In the genomic region with DNA sequence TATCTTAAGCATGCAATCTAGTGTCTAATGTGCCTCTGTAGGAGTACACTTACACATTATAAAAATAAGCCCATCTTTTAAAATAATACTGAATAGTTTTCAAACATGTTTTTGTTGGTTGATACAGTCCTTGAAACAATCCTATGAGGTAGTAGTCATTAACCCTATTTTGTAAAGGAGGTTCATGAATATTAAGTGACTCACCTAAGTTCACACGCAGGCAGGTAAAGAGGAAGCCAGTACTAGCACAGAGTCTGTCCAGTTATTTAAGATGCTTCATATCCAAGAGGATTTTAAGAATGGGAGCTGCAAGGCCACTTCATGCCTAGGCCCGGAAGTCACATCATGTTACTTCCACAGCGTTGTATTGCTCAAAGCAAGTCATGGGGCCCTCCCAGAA, we compare ENCODE assay signal across 23 cellular contexts.
A peak's percentile ranks its signal among the peaks of the same experiment; 100 is the strongest.
DNase-seq lines count a peak whose midpoint lies in the region; ATAC-seq, FAIRE-seq and TF ChIP-seq lines count a peak whose summit lies in the region.
"Had no signal": no experiment of that assay in that cellular context is flagged by ENCODE, and none has a peak within 500 bp of the region (broad histone marks: within the 10 kb centered on the region; RNA-seq: fewer than 3 reads in every experiment).

No MANE protein-coding gene starts in this region.

- TF ChIP-seq EP300 in upper lobe of left lung (IDR thresholded peaks at IDR 0.05): no peak

- no peaks in the 10 kb centered on the region for H3K79me2 ChIP-seq in endothelial cell of umbilical vein (ENCODE audit: control insufficient read depth, insufficient read depth, low read length)

- H4K20me1 ChIP-seq in endothelial cell of umbilical vein (replicated peaks; ENCODE audit: control insufficient read depth, extremely low read depth, insufficient read depth, low read length): no peaks in the 10 kb centered on the region

- dilution Hi-C loops in endothelial cell of umbilical vein (cut with MboI; ENCODE audit: extremely low pct_ligation_motif_present, low sequenced_read_pairs): no loop called here

- no peaks in the 10 kb centered on the region for H3K9me3 ChIP-seq in left ventricle myocardium inferior (replicated peaks)
- no peaks in the 10 kb centered on the region for H3K9me3 ChIP-seq in heart left ventricle
- no peaks in the 10 kb centered on the region for H3K9me3 ChIP-seq in endothelial cell of umbilical vein (replicated peaks; ENCODE audit: control insufficient read depth, insufficient read depth, low read length)
- no peaks in the 10 kb centered on the region for H3K9me3 ChIP-seq in upper lobe of left lung
- H3K9me3 ChIP-seq: A549 had no signal

- no peaks in the 10 kb centered on the region for H3K27me3 ChIP-seq in left ventricle myocardium inferior (ENCODE audit: low read depth)
- no peaks in the 10 kb centered on the region for H3K27me3 ChIP-seq in heart left ventricle
- no peaks in the 10 kb centered on the region for H3K27me3 ChIP-seq in endothelial cell of umbilical vein (ENCODE audit: control insufficient read depth in 2 of 2, insufficient read depth in 2 of 2, low read length in 2 of 2)
- H3K27me3 ChIP-seq in foreskin keratinocyte: no peaks in the 10 kb centered on the region
- no peaks in the 10 kb centered on the region for H3K27me3 ChIP-seq in upper lobe of left lung

- CTCF ChIA-PET in endothelial cell of umbilical vein (lab: Charles Lee): no interaction called here

- POLR2A ChIA-PET in endothelial cell of umbilical vein (lab: Charles Lee): no interaction called here

- FAIRE-seq in endothelial cell of umbilical vein (lab: Jason Lieb, UNC): no peak
- FAIRE-seq: A549, GM12891, GM18507, GM19239, H1 had no signal

- H3K36me3 ChIP-seq in left ventricle myocardium inferior: no peaks in the 10 kb centered on the region
- H3K36me3 ChIP-seq in heart left ventricle: peaks cover 0 to 6% (median 0%) of the 10 kb centered on the region in 9 donors
- no peaks in the 10 kb centered on the region for H3K36me3 ChIP-seq in endothelial cell of umbilical vein (ENCODE audit: control insufficient read depth in 2 of 2, extremely low read depth in 1 of 2, insufficient read depth in 2 of 2, low read length in 2 of 2)
- H3K36me3 ChIP-seq in upper lobe of left lung: no peaks in the 10 kb centered on the region

- no TSS peak for BruUV-seq in endothelial cell of umbilical vein (replicated peaks; lab: Mats Ljungman, UMichigan)

- TF ChIP-seq POLR2A in heart left ventricle (IDR thresholded peaks at IDR 0.05) (no peak), endothelial cell of umbilical vein (IDR thresholded peaks at IDR 0.05; ENCODE audit: low read depth, low read length) (no peak), upper lobe of left lung (IDR thresholded peaks at IDR 0.05) (no peak)

- H3K27ac ChIP-seq in left ventricle myocardium inferior (replicated peaks) (peak overlapping the region; percentile 61), heart left ventricle (peak overlapping the region in 4 of 12 donors; percentile 32 to 61 (median 51)), endothelial cell of umbilical vein (ENCODE audit: insufficient read depth, low read depth, low read length) (no peak overlapping the region), foreskin keratinocyte (no peak overlapping the region), upper lobe of left lung (no peak overlapping the region)
- H3K27ac ChIP-seq: A549, GM23248 had no signal

- peaks cover 27% of the 10 kb centered on the region for H3K4me1 ChIP-seq in left ventricle myocardium inferior
- H3K4me1 ChIP-seq in heart left ventricle: peaks cover 0 to 34% (median 13%) of the 10 kb centered on the region in 12 donors
- no peaks in the 10 kb centered on the region for H3K4me1 ChIP-seq in endothelial cell of umbilical vein (ENCODE audit: control insufficient read depth, extremely low read depth, insufficient read depth, low read length)
- no peaks in the 10 kb centered on the region for H3K4me1 ChIP-seq in foreskin keratinocyte
- no peaks in the 10 kb centered on the region for H3K4me1 ChIP-seq in upper lobe of left lung
- H3K4me1 ChIP-seq: A549 had no signal

- DNase-seq in left ventricle myocardium inferior: no peak
- DNase-seq in heart left ventricle: no peak
- peak; percentile 2 for DNase-seq in endothelial cell of umbilical vein (ENCODE audit: low read depth, low spot score)
- peak in 1 of 2 donors; percentile 23 for DNase-seq in foreskin keratinocyte
- no peak for DNase-seq in upper lobe of left lung
- no peak for DNase-seq in AG20443 (ENCODE audit: low spot score)
- DNase-seq: 8988T; ACHN; Calu3; CD4-positive, alpha-beta memory T cell; COR-L47; DMS53; DMS79 treated with DMSO at 0.1 percent for 48 hours; GF-D8; GM23248; H7; HCEC 1CT had no signal

- intact Hi-C loops in left ventricle myocardium inferior (cut with micrococcal nuclease) (no loop called here), heart left ventricle (cut with DNase I) (no loop called here), endothelial cell of umbilical vein (cut with micrococcal nuclease) (no loop called here)

- no peak overlapping the region for H2AFZ ChIP-seq in endothelial cell of umbilical vein (ENCODE audit: low read depth, low read length)

- no peaks in the 10 kb centered on the region for H3K9me1 ChIP-seq in endothelial cell of umbilical vein (replicated peaks; ENCODE audit: control insufficient read depth, extremely low read depth, insufficient read depth, low read length)

- no peak overlapping the region for H3K9ac ChIP-seq in endothelial cell of umbilical vein (replicated peaks; ENCODE audit: extremely low read depth, insufficient read depth, low read length)
- H3K9ac ChIP-seq: GM23248 had no signal

- no peak overlapping the region for H3K4me2 ChIP-seq in endothelial cell of umbilical vein (ENCODE audit: insufficient read depth, low read length)
- H3K4me2 ChIP-seq: A549 had no signal

- H3K4me3 ChIP-seq in left ventricle myocardium inferior (no peak overlapping the region), heart left ventricle (no peak overlapping the region), endothelial cell of umbilical vein (replicated peaks in 1 of 3; ENCODE audit: insufficient read depth in 1 of 3, low read depth in 1 of 3, low read length in 3 of 3) (no peak overlapping the region), upper lobe of left lung (no peak overlapping the region)
- H3K4me3 ChIP-seq: A549, GM23248 had no signal

- WGBS in heart left ventricle, 4 donors: 94 to 98% (median 96%) methylated on average over 3 of the region's 3 CpGs
- WGBS in upper lobe of left lung, 2 donors: 85 to 97% methylated on average over 3 of the region's 3 CpGs

- TF ChIP-seq CTCF in left ventricle myocardium inferior (IDR thresholded peaks at IDR 0.05; ENCODE audit: borderline replicate concordance) (no peak), heart left ventricle (IDR thresholded peaks at IDR 0.05) (no peak), endothelial cell of umbilical vein (IDR thresholded peaks at IDR 0.05; ENCODE audit: extremely low read depth in 1 of 2, insufficient read depth in 1 of 2, low read depth in 1 of 2, low read length in 2 of 2) (no peak), foreskin keratinocyte (conservative IDR thresholded peaks at IDR 0.05) (no peak), upper lobe of left lung (IDR thresholded peaks at IDR 0.05) (no peak)

- no peak for ATAC-seq in heart left ventricle
- ATAC-seq in foreskin keratinocyte: peak; percentile 47
- ATAC-seq in GM18861 (IDR thresholded peaks at IDR 0.05; ENCODE audit: unreplicated experiment): no peak
- ATAC-seq in upper lobe of left lung (ENCODE audit: low FRiP score in 2 of 2): no peak
- ATAC-seq: A549 had no signal

TF ChIP-seq in endothelial cell of umbilical vein, 7 proteins besides CTCF, POLR2A, EP300 and RAD21:
- no peak for TF ChIP-seq FOS (IDR thresholded peaks at IDR 0.05; ENCODE audit: borderline replicate concordance, insufficient read depth, low read length)
- TF ChIP-seq POLR2AphosphoS5 (IDR thresholded peaks at IDR 0.05; ENCODE audit: insufficient read depth, low read depth, low read length): no peak
- no peak for TF ChIP-seq GATA2 (IDR thresholded peaks at IDR 0.05; ENCODE audit: insufficient read depth, insufficient read length, low read depth, low read length)
- TF ChIP-seq, protein P1, sequence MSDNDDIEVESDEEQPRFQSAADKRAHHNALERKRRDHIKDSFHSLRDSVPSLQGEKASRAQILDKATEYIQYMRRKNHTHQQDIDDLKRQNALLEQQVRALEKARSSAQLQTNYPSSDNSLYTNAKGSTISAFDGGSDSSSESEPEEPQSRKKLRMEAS (IDR thresholded peaks at IDR 0.05; ENCODE audit: insufficient read depth, insufficient read length): no peak
- no peak for TF ChIP-seq MYC (IDR thresholded peaks at IDR 0.05; ENCODE audit: low read depth, low read length)
TF ChIP-seq in endothelial cell of umbilical vein: peak in this region for 0.
